In the genomic region with DNA sequence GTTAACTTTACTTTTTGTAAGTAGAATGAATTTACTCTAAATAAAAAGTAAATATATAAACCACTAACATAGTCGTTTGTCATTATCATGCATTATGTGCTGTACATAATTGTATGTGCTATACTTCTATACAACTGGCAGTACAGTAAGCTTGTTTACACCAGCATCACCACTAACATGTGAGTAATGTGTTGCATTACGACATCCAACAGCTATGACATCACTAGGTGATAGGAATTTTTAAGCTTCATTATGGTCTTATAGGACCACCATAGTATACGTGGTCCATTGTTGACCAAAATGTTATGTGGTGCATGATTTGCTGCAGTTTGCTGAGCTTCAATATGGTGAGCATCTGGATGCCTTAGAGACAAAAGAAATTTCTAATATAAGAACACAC, we compare ENCODE assay signal across 17 cellular contexts.
DNase-seq lines count a peak whose midpoint lies in the region; ATAC-seq, FAIRE-seq and TF ChIP-seq lines count a peak whose summit lies in the region.
"Had no signal": no experiment of that assay in that cellular context is flagged by ENCODE, and none has a peak within 500 bp of the region (broad histone marks: within the 10 kb centered on the region; RNA-seq: fewer than 3 reads in every experiment).

No MANE protein-coding gene starts in this region.

- DNase-seq in LHCN-M2 (ENCODE audit: low read depth) (peak; percentile 25), bronchial epithelial cell (ENCODE audit: low read depth) (peak; percentile 63), fibroblast of villous mesenchyme (ENCODE audit: low read depth) (peak; percentile 20), smooth muscle cell (lab: John Stamatoyannopoulos, UW; ENCODE audit: unreplicated experiment) (no peak), GM10266 (ENCODE audit: extremely low spot score) (no peak), kidney glomerular epithelial cell (lab: John Stamatoyannopoulos, UW) (no peak), left lung (no peak)
- DNase-seq: BE2C; CD8-positive, alpha-beta T cell; COR-L47; DMS153; DMS79 treated with DMSO at 0.1 percent for 48 hours; EL had no signal

- WGBS in smooth muscle cell (ENCODE audit: low lambda C conversion rate): 76% methylated on average over 3 of the region's 3 CpGs

- H3K4me2 ChIP-seq in smooth muscle cell: peak overlapping the region; percentile 3
- H3K4me2 ChIP-seq: A549 had no signal

- no peaks in the 10 kb centered on the region for H3K9me3 ChIP-seq in smooth muscle cell (replicated peaks; ENCODE audit: low read depth)
- H3K9me3 ChIP-seq in left lung: peaks cover 0 to under 1% of the 10 kb centered on the region in 2 donors
- H3K9me3 ChIP-seq: A549, BE2C had no signal

- intact Hi-C loops in left lung (cut with DNase I): no loop called here

- ATAC-seq in left lung: no peak
- ATAC-seq: A549; CD8-positive, alpha-beta T cell; HCT116 had no signal

- TF ChIP-seq CTCF in bronchial epithelial cell (IDR thresholded peaks at IDR 0.05; ENCODE audit: insufficient read depth, low read length, severe bottlenecking) (no peak), fibroblast of villous mesenchyme (IDR thresholded peaks at IDR 0.05; ENCODE audit: insufficient read depth, low read depth, low read length) (no peak), smooth muscle cell (IDR thresholded peaks at IDR 0.05; ENCODE audit: borderline replicate concordance, insufficient read depth, poor library complexity, severe bottlenecking) (no peak), GM10266 (IDR thresholded peaks at IDR 0.05; ENCODE audit: control insufficient read depth, insufficient read depth, low read depth, missing control alignments) (no peak), left lung (IDR thresholded peaks at IDR 0.05) (no peak)

- no peaks in the 10 kb centered on the region for H3K4me1 ChIP-seq in smooth muscle cell (ENCODE audit: low read depth)
- H3K4me1 ChIP-seq in left lung: no peaks in the 10 kb centered on the region
- H3K4me1 ChIP-seq: A549, BE2C had no signal

- H3K27me3 ChIP-seq in bronchial epithelial cell (ENCODE audit: control insufficient read depth, insufficient read depth, low read length) (no peaks in the 10 kb centered on the region), smooth muscle cell (ENCODE audit: low read depth) (no peaks in the 10 kb centered on the region), left lung (no peaks in the 10 kb centered on the region)
- H3K27me3 ChIP-seq: BE2C had no signal

- H3K79me2 ChIP-seq in smooth muscle cell (ENCODE audit: low read depth): no peaks in the 10 kb centered on the region

- H3K4me3 ChIP-seq in bronchial epithelial cell (ENCODE audit: low read depth, low read length): no peak overlapping the region
- H3K4me3 ChIP-seq in fibroblast of villous mesenchyme (ENCODE audit: low read depth, low read length): no peak overlapping the region
- no peak overlapping the region for H3K4me3 ChIP-seq in smooth muscle cell
- no peak overlapping the region for H3K4me3 ChIP-seq in left lung
- H3K4me3 ChIP-seq: A549 had no signal

- H4K20me1 ChIP-seq in smooth muscle cell (ENCODE audit: low read depth): no peaks in the 10 kb centered on the region

- H2AFZ ChIP-seq in smooth muscle cell (ENCODE audit: low read depth): no peak overlapping the region

- FAIRE-seq in bronchial epithelial cell (lab: Jason Lieb, UNC): no peak
- FAIRE-seq: A549, D721Med had no signal

- H3K36me3 ChIP-seq in bronchial epithelial cell (ENCODE audit: control insufficient read depth, insufficient read depth, low read length) (no peaks in the 10 kb centered on the region), smooth muscle cell (ENCODE audit: low read depth) (no peaks in the 10 kb centered on the region), left lung (no peaks in the 10 kb centered on the region)
- H3K36me3 ChIP-seq: BE2C had no signal

- H3F3A ChIP-seq in smooth muscle cell (ENCODE audit: low read depth): no peaks in the 10 kb centered on the region

- H3K27ac ChIP-seq in smooth muscle cell (ENCODE audit: low read depth): no peak overlapping the region
- H3K27ac ChIP-seq in left lung: no peak overlapping the region
- H3K27ac ChIP-seq: A549, C4-2B had no signal

- H3K9ac ChIP-seq in smooth muscle cell (ENCODE audit: low read depth): no peak overlapping the region

Comparison
In these comparisons a context has a peak if more than half of its experiments do, and no peak if none do; other contexts are left out.
1. DNase-seq: peak in LHCN-M2 (single experiment), bronchial epithelial cell (single experiment) and fibroblast of villous mesenchyme (single experiment); none in smooth muscle cell (single experiment), GM10266 (single experiment), kidney glomerular epithelial cell (single experiment) and left lung (0 of 2).